2 cellular contexts compared by ENCODE assay signal in genomic region chr1:114854693-114855320, GRCh38.
TF ChIP-seq lines count a peak whose summit lies in the region.

A gene with protein sequence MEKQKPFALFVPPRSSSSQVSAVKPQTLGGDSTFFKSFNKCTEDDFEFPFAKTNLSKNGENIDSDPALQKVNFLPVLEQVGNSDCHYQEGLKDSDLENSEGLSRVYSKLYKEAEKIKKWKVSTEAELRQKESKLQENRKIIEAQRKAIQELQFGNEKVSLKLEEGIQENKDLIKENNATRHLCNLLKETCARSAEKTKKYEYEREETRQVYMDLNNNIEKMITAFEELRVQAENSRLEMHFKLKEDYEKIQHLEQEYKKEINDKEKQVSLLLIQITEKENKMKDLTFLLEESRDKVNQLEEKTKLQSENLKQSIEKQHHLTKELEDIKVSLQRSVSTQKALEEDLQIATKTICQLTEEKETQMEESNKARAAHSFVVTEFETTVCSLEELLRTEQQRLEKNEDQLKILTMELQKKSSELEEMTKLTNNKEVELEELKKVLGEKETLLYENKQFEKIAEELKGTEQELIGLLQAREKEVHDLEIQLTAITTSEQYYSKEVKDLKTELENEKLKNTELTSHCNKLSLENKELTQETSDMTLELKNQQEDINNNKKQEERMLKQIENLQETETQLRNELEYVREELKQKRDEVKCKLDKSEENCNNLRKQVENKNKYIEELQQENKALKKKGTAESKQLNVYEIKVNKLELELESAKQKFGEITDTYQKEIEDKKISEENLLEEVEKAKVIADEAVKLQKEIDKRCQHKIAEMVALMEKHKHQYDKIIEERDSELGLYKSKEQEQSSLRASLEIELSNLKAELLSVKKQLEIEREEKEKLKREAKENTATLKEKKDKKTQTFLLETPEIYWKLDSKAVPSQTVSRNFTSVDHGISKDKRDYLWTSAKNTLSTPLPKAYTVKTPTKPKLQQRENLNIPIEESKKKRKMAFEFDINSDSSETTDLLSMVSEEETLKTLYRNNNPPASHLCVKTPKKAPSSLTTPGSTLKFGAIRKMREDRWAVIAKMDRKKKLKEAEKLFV (plus strand): TSS chr1:114854863. CDS start chr1:114855465, 602 bp downstream.

TF ChIP-seq in liver, 16 proteins besides CTCF, POLR2A, EP300 and RAD21:
- TF ChIP-seq, protein P1, sequence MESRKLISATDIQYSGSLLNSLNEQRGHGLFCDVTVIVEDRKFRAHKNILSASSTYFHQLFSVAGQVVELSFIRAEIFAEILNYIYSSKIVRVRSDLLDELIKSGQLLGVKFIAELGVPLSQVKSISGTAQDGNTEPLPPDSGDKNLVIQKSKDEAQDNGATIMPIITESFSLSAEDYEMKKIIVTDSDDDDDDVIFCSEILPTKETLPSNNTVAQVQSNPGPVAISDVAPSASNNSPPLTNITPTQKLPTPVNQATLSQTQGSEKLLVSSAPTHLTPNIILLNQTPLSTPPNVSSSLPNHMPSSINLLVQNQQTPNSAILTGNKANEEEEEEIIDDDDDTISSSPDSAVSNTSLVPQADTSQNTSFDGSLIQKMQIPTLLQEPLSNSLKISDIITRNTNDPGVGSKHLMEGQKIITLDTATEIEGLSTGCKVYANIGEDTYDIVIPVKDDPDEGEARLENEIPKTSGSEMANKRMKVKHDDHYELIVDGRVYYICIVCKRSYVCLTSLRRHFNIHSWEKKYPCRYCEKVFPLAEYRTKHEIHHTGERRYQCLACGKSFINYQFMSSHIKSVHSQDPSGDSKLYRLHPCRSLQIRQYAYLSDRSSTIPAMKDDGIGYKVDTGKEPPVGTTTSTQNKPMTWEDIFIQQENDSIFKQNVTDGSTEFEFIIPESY (IDR thresholded peaks at IDR 0.05), result peak; percentile 33
- TF ChIP-seq, protein P2, sequence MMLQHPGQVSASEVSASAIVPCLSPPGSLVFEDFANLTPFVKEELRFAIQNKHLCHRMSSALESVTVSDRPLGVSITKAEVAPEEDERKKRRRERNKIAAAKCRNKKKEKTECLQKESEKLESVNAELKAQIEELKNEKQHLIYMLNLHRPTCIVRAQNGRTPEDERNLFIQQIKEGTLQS (IDR thresholded peaks at IDR 0.05), result no peak

TF ChIP-seq in HepG2, 621 proteins besides CTCF, POLR2A, EP300 and RAD21:
- TF ChIP-seq, protein P3, sequence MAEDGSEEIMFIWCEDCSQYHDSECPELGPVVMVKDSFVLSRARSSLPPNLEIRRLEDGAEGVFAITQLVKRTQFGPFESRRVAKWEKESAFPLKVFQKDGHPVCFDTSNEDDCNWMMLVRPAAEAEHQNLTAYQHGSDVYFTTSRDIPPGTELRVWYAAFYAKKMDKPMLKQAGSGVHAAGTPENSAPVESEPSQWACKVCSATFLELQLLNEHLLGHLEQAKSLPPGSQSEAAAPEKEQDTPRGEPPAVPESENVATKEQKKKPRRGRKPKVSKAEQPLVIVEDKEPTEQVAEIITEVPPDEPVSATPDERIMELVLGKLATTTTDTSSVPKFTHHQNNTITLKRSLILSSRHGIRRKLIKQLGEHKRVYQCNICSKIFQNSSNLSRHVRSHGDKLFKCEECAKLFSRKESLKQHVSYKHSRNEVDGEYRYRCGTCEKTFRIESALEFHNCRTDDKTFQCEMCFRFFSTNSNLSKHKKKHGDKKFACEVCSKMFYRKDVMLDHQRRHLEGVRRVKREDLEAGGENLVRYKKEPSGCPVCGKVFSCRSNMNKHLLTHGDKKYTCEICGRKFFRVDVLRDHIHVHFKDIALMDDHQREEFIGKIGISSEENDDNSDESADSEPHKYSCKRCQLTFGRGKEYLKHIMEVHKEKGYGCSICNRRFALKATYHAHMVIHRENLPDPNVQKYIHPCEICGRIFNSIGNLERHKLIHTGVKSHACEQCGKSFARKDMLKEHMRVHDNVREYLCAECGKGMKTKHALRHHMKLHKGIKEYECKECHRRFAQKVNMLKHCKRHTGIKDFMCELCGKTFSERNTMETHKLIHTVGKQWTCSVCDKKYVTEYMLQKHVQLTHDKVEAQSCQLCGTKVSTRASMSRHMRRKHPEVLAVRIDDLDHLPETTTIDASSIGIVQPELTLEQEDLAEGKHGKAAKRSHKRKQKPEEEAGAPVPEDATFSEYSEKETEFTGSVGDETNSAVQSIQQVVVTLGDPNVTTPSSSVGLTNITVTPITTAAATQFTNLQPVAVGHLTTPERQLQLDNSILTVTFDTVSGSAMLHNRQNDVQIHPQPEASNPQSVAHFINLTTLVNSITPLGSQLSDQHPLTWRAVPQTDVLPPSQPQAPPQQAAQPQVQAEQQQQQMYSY (CRISPR knock-in tag; IDR thresholded peaks at IDR 0.05), result no peak
- TF ChIP-seq ZNF235 (CRISPR knock-in tag; IDR thresholded peaks at IDR 0.05; ENCODE audit: borderline replicate concordance), result no peak
- TF ChIP-seq, protein P4, sequence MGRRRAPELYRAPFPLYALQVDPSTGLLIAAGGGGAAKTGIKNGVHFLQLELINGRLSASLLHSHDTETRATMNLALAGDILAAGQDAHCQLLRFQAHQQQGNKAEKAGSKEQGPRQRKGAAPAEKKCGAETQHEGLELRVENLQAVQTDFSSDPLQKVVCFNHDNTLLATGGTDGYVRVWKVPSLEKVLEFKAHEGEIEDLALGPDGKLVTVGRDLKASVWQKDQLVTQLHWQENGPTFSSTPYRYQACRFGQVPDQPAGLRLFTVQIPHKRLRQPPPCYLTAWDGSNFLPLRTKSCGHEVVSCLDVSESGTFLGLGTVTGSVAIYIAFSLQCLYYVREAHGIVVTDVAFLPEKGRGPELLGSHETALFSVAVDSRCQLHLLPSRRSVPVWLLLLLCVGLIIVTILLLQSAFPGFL (CRISPR knock-in tag; IDR thresholded peaks at IDR 0.05), result no peak
- TF ChIP-seq ZNF484 (CRISPR knock-in tag; IDR thresholded peaks at IDR 0.05; ENCODE audit: borderline replicate concordance, low read depth), result no peak
- TF ChIP-seq ISX (CRISPR knock-in tag; conservative IDR thresholded peaks at IDR 0.05), result no peak
- TF ChIP-seq NR1H2 (CRISPR knock-in tag; IDR thresholded peaks at IDR 0.05; ENCODE audit: borderline replicate concordance, low read depth), result no peak
- no peak for TF ChIP-seq KDM5B (CRISPR knock-in tag; IDR thresholded peaks at IDR 0.05; ENCODE audit: borderline replicate concordance)
- no peak for TF ChIP-seq ZC3H13 (CRISPR knock-in tag; IDR thresholded peaks at IDR 0.05)
- TF ChIP-seq ZNF451 (CRISPR knock-in tag; IDR thresholded peaks at IDR 0.05), result no peak
- TF ChIP-seq MTA1 (CRISPR knock-in tag; IDR thresholded peaks at IDR 0.05; ENCODE audit: borderline replicate concordance), result no peak
- TF ChIP-seq NFYB (CRISPR knock-in tag; IDR thresholded peaks at IDR 0.05), result no peak
- no peak for TF ChIP-seq U2AF2 (IDR thresholded peaks at IDR 0.05; ENCODE audit: low read depth, low read length)
- TF ChIP-seq ZNF552 (CRISPR knock-in tag; IDR thresholded peaks at IDR 0.05; ENCODE audit: borderline replicate concordance), result no peak
- no peak for TF ChIP-seq ZFAT (CRISPR knock-in tag; conservative IDR thresholded peaks at IDR 0.05)
- no peak for TF ChIP-seq HNRNPL (IDR thresholded peaks at IDR 0.05; ENCODE audit: low read depth, low read length)
